29 cellular contexts compared by ENCODE assay signal in genomic region chr2:224343226-224343625, GRCh38. TPM values are rescaled to one million over a fixed set of nuclear protein-coding genes. Genes with fewer than 3 reads are reported as not detected.
"Had no signal": no experiment of that assay in that cellular context is flagged by ENCODE, and none has a peak within 500 bp of the region (broad histone marks: within the 10 kb centered on the region; RNA-seq: fewer than 3 reads in every experiment).

No MANE protein-coding gene starts in this region.

- H3K27ac ChIP-seq: coronary artery, esophagus squamous epithelium, left lung, ovary, psoas muscle, right lobe of liver, stomach, thyroid gland, vagina had no signal

- H3K9me3 ChIP-seq: esophagus squamous epithelium, left lung, mucosa of descending colon, ovary, psoas muscle, right lobe of liver, thyroid gland, vagina had no signal

- H3K4me3 ChIP-seq: coronary artery, esophagus squamous epithelium, left lung, mucosa of descending colon, ovary, psoas muscle, right lobe of liver, smooth muscle cell, stomach, thyroid gland, vagina had no signal

- H3K4me3 Mint-ChIP-seq: immature natural killer cell; mesothelial cell of epicardium; naive B cell; nephron; stimulated activated effector memory CD8-positive, alpha-beta T cell treated with anti-CD3 and anti-CD28 coated beads, Interleukin-12 subunit alpha, Interleukin-12 subunit beta, amount 100 ng/mL, for 72 hours had no signal

- H3K9me3 Mint-ChIP-seq: immature natural killer cell; stimulated activated effector memory CD8-positive, alpha-beta T cell treated with anti-CD3 and anti-CD28 coated beads, Interleukin-12 subunit alpha, Interleukin-12 subunit beta, amount 100 ng/mL, for 72 hours had no signal

- H3K4me1 ChIP-seq: esophagus squamous epithelium, left lung, psoas muscle, right lobe of liver, stomach, thyroid gland, vagina had no signal

- H3K4me1 Mint-ChIP-seq: immature natural killer cell; naive B cell; nephron; stimulated activated effector memory CD8-positive, alpha-beta T cell treated with anti-CD3 and anti-CD28 coated beads, Interleukin-12 subunit alpha, Interleukin-12 subunit beta, amount 100 ng/mL, for 72 hours had no signal

- H3K27ac Mint-ChIP-seq: immature natural killer cell; mesothelial cell of epicardium; naive B cell; nephron; stimulated activated effector memory CD8-positive, alpha-beta T cell treated with anti-CD3 and anti-CD28 coated beads, Interleukin-12 subunit alpha, Interleukin-12 subunit beta, amount 100 ng/mL, for 72 hours had no signal

- H3K27me3 ChIP-seq: esophagus squamous epithelium, left lung, ovary, right lobe of liver, stomach, thyroid gland, vagina had no signal

- H3K36me3 Mint-ChIP-seq: immature natural killer cell; mesothelial cell of epicardium; stimulated activated effector memory CD8-positive, alpha-beta T cell treated with anti-CD3 and anti-CD28 coated beads, Interleukin-12 subunit alpha, Interleukin-12 subunit beta, amount 100 ng/mL, for 72 hours had no signal

- H3K36me3 ChIP-seq: esophagus squamous epithelium, left lung, ovary, right lobe of liver, stomach, thyroid gland, vagina had no signal

- H3K4me2 ChIP-seq: smooth muscle cell had no signal

- DNase-seq: dermis blood vessel endothelial cell; effector memory CD4-positive, alpha-beta T cell; erythroblast; esophagus squamous epithelium; hypothalamus; immature natural killer cell; left cardiac atrium; left lung; mesenchymal stem cell; mucosa of descending colon; naive B cell; occipital lobe; ovary; posterior cingulate gyrus; psoas muscle; retina; right lobe of liver; stimulated activated CD4-positive, alpha-beta T cell treated with anti-CD3 and anti-CD28 coated beads, Interleukin-2, amount 100 ng/mL, for 24 hours; stimulated activated CD4-positive, alpha-beta T cell treated with anti-CD3 and anti-CD28 coated beads, Interleukin-4, amount 100 ng/mL, for 24 hours; stimulated activated naive CD4-positive, alpha-beta T cell treated with Interleukin-2 at 50 U/mL for 16 hours; stomach; thyroid gland; trophoblast cell had no signal

- ATAC-seq: left cardiac atrium; left lung; mucosa of descending colon; psoas muscle; right lobe of liver; stimulated activated effector memory CD8-positive, alpha-beta T cell treated with anti-CD3 and anti-CD28 coated beads, Interleukin-12 subunit alpha, Interleukin-12 subunit beta, amount 100 ng/mL, for 72 hours had no signal

RNA-seq across cellular contexts. Expression of gene FAM124B, which starts 58.7 kb away (rescaled TPM):
- total RNA-seq: mesothelial cell of epicardium, smooth muscle cell had no signal
